In genomic region chr13:24911135-24911524, GRCh38 we compare ENCODE assay signal across 13 cellular contexts.
DNase-seq lines count a peak whose midpoint lies in the region; ATAC-seq, FAIRE-seq and TF ChIP-seq lines count a peak whose summit lies in the region.
"Had no signal": no experiment of that assay in that cellular context is flagged by ENCODE, and none has a peak within 500 bp of the region (broad histone marks: within the 10 kb centered on the region; RNA-seq: fewer than 3 reads in every experiment).

No MANE protein-coding gene starts in this region.

- no peak for TF ChIP-seq RAD21 in IMR-90 (IDR thresholded peaks at IDR 0.05; ENCODE audit: low read length)

- H3K36me3 ChIP-seq in IMR-90 (ENCODE audit: control insufficient read depth, insufficient read depth, low read length) (peaks cover 3% of the 10 kb centered on the region; the same call in 1 of the 2 replicates), astrocyte (ENCODE audit: insufficient read depth, low read length) (peaks cover 11% of the 10 kb centered on the region)

- peaks cover 8% of the 10 kb centered on the region for H3K4me1 Mint-ChIP-seq in astrocyte (ENCODE audit: low read depth, unreplicated experiment)
- H3K4me1 Mint-ChIP-seq: activated naive CD4-positive, alpha-beta T cell treated with anti-CD3 and anti-CD28 coated beads, Interleukin-2, amount 50 U/mL, for 24 hours had no signal

- peak; percentile 85 for FAIRE-seq in astrocyte (lab: Jason Lieb, UNC)

- H2BK5ac ChIP-seq in IMR-90 (ENCODE audit: low read depth, low read length, poor library complexity, severe bottlenecking), result peak overlapping the region; percentile 78

- H3K4me1 ChIP-seq in IMR-90 (ENCODE audit: control insufficient read depth, insufficient read depth, low read length), result peaks cover 5% of the 10 kb centered on the region; the same call in 1 of the 2 replicates
- peaks cover 7% of the 10 kb centered on the region for H3K4me1 ChIP-seq in astrocyte (ENCODE audit: insufficient read depth, low read length)
- H3K4me1 ChIP-seq: SJCRH30 had no signal

- H4K91ac ChIP-seq in IMR-90 (ENCODE audit: insufficient read depth, low read depth, low read length), result peak overlapping the region; percentile 79

- no peak for TF ChIP-seq CTCF in IMR-90 (conservative IDR thresholded peaks at IDR 0.05; ENCODE audit: low read depth, low read length)
- no peak for TF ChIP-seq CTCF in astrocyte (IDR thresholded peaks at IDR 0.05; ENCODE audit: insufficient read depth, low read depth, low read length)

- H3K4ac ChIP-seq in IMR-90 (ENCODE audit: low read depth, low read length), result peak overlapping the region; percentile 63

- H3K9me3 Mint-ChIP-seq in astrocyte (ENCODE audit: unreplicated experiment), result no peaks in the 10 kb centered on the region
- H3K9me3 Mint-ChIP-seq: activated naive CD4-positive, alpha-beta T cell treated with anti-CD3 and anti-CD28 coated beads, Interleukin-2, amount 50 U/mL, for 24 hours had no signal

- H4K8ac ChIP-seq in IMR-90 (ENCODE audit: low read depth in 2 of 2, low read length in 2 of 2), result peak overlapping the region; percentile 19 to 81; a peak in 3 of 4 replicates

- H3K27me3 ChIP-seq in IMR-90 (ENCODE audit: control insufficient read depth, insufficient read depth, low read length), result no peaks in the 10 kb centered on the region
- H3K27me3 ChIP-seq in astrocyte (ENCODE audit: insufficient read depth, low read length), result no peaks in the 10 kb centered on the region
- H3K27me3 ChIP-seq: SJCRH30 had no signal

- H2AK5ac ChIP-seq in IMR-90 (ENCODE audit: low read depth, low read length), result peak overlapping the region; percentile 75; the same call in 1 of the 2 replicates

- peaks cover 21 to 38% of the 10 kb centered on the region in 2 experiments for H3K79me1 ChIP-seq in IMR-90 (ENCODE audit: low read depth in 1 of 2, low read length in 2 of 2)

- peak overlapping the region; percentile 84; the same call in 1 of the 2 replicates for H2BK120ac ChIP-seq in IMR-90 (ENCODE audit: low read depth, low read length)

- 93% methylated on average over 3 of the region's 4 CpGs; no CpG with 5 or more reads in 1 of the 2 experiments for WGBS in IMR-90 (ENCODE audit: extremely low coverage in 2 of 2, insufficient read length in 1 of 2), 2 experiments

- H3K56ac ChIP-seq in IMR-90 (ENCODE audit: extremely low read depth, insufficient read depth, low read length), result peak overlapping the region; percentile 54; the same call in 1 of the 2 replicates

- no peak for TF ChIP-seq POLR2A in IMR-90 (IDR thresholded peaks at IDR 0.05; ENCODE audit: low read depth, low read length)

- H3K18ac ChIP-seq in IMR-90 (ENCODE audit: low read depth, low read length), result peak overlapping the region; percentile 4; the same call in 1 of the 2 replicates

- H4K20me1 ChIP-seq in IMR-90 (ENCODE audit: insufficient read depth, low read length), result no peaks in the 10 kb centered on the region; the same call in 1 of the 2 replicates
- peaks cover 5% of the 10 kb centered on the region for H4K20me1 ChIP-seq in astrocyte (ENCODE audit: insufficient read depth, low read length)

- in situ Hi-C loops in Caki2 (cut with HindIII; ENCODE audit: low pct_unique_long_range_greater_than_20kb, low sequenced_read_pairs), result no loop called here
- in situ Hi-C loops in IMR-90 (cut with MboI; ENCODE audit: low sequenced_read_pairs), result no loop called here

- peak overlapping the region; percentile 90; the same call in 1 of the 2 replicates for H2BK20ac ChIP-seq in IMR-90 (ENCODE audit: low read depth, low read length)

- no peaks in the 10 kb centered on the region for H3K27me3 Mint-ChIP-seq in astrocyte (ENCODE audit: low read depth, unreplicated experiment)
- H3K27me3 Mint-ChIP-seq: activated naive CD4-positive, alpha-beta T cell treated with anti-CD3 and anti-CD28 coated beads, Interleukin-2, amount 50 U/mL, for 24 hours had no signal

- H3K9ac ChIP-seq in IMR-90 (ENCODE audit: low read depth, low read length), result no peak overlapping the region
- no peak overlapping the region for H3K9ac ChIP-seq in astrocyte (ENCODE audit: low read length)

- peak; percentile 76 for ATAC-seq in IMR-90 (ENCODE audit: low read depth)
- ATAC-seq in stimulated activated naive CD8-positive, alpha-beta T cell treated with anti-CD3 and anti-CD28 coated beads, Interleukin-15, Interleukin-2, amounts not matched to agents 100 U/mL and 50 U/mL, for 24 hours, result no peak
- ATAC-seq in GM21360 (IDR thresholded peaks at IDR 0.05; ENCODE audit: unreplicated experiment), result no peak

- H2AFZ ChIP-seq in IMR-90 (replicated peaks; ENCODE audit: low read length, poor library complexity) (no peak overlapping the region), astrocyte (ENCODE audit: low read depth, low read length) (no peak overlapping the region)

- no TSS peak for BruUV-seq in IMR-90 (replicated peaks; lab: Mats Ljungman, UMichigan)

- peak overlapping the region; percentile 59 for H3K27ac Mint-ChIP-seq in astrocyte (ENCODE audit: unreplicated experiment)
- H3K27ac Mint-ChIP-seq: activated naive CD4-positive, alpha-beta T cell treated with anti-CD3 and anti-CD28 coated beads, Interleukin-2, amount 50 U/mL, for 24 hours had no signal

- peak; percentile 82 for DNase-seq in Caki2 (ENCODE audit: low read depth)
- DNase-seq in IMR-90, result peak; percentile 74
- peak; percentile 50 for DNase-seq in astrocyte (ENCODE audit: low read depth)
- DNase-seq in iris pigment epithelial cell (ENCODE audit: low read depth), result peak; percentile 70
- no peak for DNase-seq in stimulated activated naive CD8-positive, alpha-beta T cell treated with anti-CD3 and anti-CD28 coated beads, Interleukin-15, Interleukin-2, amounts not matched to agents 100 U/mL and 50 U/mL, for 24 hours
- no peak for DNase-seq in HuH-7 (ENCODE audit: low spot score)
- no peak for DNase-seq in GM19238 (ENCODE audit: insufficient read length, low spot score)
- DNase-seq: activated CD4-positive, alpha-beta T cell treated with anti-CD3 and anti-CD28 coated beads for 48 hours; DMS79 treated with DMSO at 0.1 percent for 48 hours; SJCRH30; stimulated activated CD4-positive, alpha-beta T cell treated with anti-CD3 and anti-CD28 coated beads, Interleukin-2, amount 100 ng/mL, for 24 hours had no signal

- H3K14ac ChIP-seq in IMR-90 (replicated peaks; ENCODE audit: low read depth, low read length), result peak overlapping the region; percentile 74

- no peaks in the 10 kb centered on the region for H3K9me3 ChIP-seq in IMR-90 (ENCODE audit: control insufficient read depth, insufficient read depth, low read length)
- H3K9me3 ChIP-seq in astrocyte (ENCODE audit: insufficient read depth, low read depth, low read length), result no peaks in the 10 kb centered on the region
- H3K9me3 ChIP-seq: SJCRH30 had no signal

- H3K27ac ChIP-seq in IMR-90 (ENCODE audit: insufficient read depth, low read length) (peak overlapping the region; percentile 8; the same call in 1 of the 2 replicates), astrocyte (ENCODE audit: low read depth, low read length) (peak overlapping the region; percentile 6)
- H3K27ac ChIP-seq: SJCRH30 had no signal

- H4K5ac ChIP-seq in IMR-90 (ENCODE audit: low read depth, low read length), result peak overlapping the region; percentile 15; the same call in 1 of the 2 replicates

- H3K4me2 ChIP-seq in IMR-90 (ENCODE audit: low read depth, low read length) (no peak overlapping the region), astrocyte (ENCODE audit: low read length) (no peak overlapping the region)

- peaks cover 34% of the 10 kb centered on the region for H3K79me2 ChIP-seq in astrocyte (ENCODE audit: insufficient read depth, low read length)

- POLR2A ChIA-PET in IMR-90 (lab: Charles Lee; ENCODE audit: unreplicated experiment), result no interaction called here

- CTCF ChIA-PET in IMR-90 (lab: Yijun Ruan, JAX), result no interaction called here

- H2BK15ac ChIP-seq in IMR-90 (ENCODE audit: low read depth, low read length), result peak overlapping the region; percentile 98; the same call in 1 of the 3 replicates

- intact Hi-C loops in IMR-90 (cut with micrococcal nuclease), result no loop called here

- no peak overlapping the region for H2AK9ac ChIP-seq in IMR-90 (replicated peaks; ENCODE audit: low read depth, low read length, poor library complexity)

- H3K23ac ChIP-seq in IMR-90 (ENCODE audit: low read depth, low read length), result peak overlapping the region; percentile 58; the same call in 1 of the 2 replicates

- no peaks in the 10 kb centered on the region for H3K9me1 ChIP-seq in IMR-90 (ENCODE audit: insufficient read depth, low read length)

- dilution Hi-C loops in IMR-90 (cut with HindIII; ENCODE audit: low sequenced_read_pairs, unreplicated experiment), result no loop called here

- H3K36me3 Mint-ChIP-seq in astrocyte (ENCODE audit: low read depth, unreplicated experiment), result no peaks in the 10 kb centered on the region

- H3K4me3 ChIP-seq in IMR-90 (ENCODE audit: insufficient read depth, low read depth, low read length), result no peak overlapping the region
- H3K4me3 ChIP-seq in astrocyte (ENCODE audit: insufficient read depth, low read depth, low read length), result no peak overlapping the region
- H3K4me3 ChIP-seq: SJCRH30 had no signal

- no peak overlapping the region for H3K4me3 Mint-ChIP-seq in astrocyte (ENCODE audit: unreplicated experiment)
- H3K4me3 Mint-ChIP-seq: activated naive CD4-positive, alpha-beta T cell treated with anti-CD3 and anti-CD28 coated beads, Interleukin-2, amount 50 U/mL, for 24 hours had no signal

TF ChIP-seq in IMR-90, 13 proteins besides CTCF, POLR2A, EP300 and RAD21 (continues in another document):
- TF ChIP-seq RCOR1 (IDR thresholded peaks at IDR 0.05; ENCODE audit: insufficient replicate concordance, low read length), result no peak
- peak; percentile 43; the same call in 1 of the 2 replicates for TF ChIP-seq BHLHE40 (IDR thresholded peaks at IDR 0.05; ENCODE audit: low read depth, low read length)
- no peak for TF ChIP-seq RFX5 (IDR thresholded peaks at IDR 0.05; ENCODE audit: low read depth, low read length)
- no peak for TF ChIP-seq SMC3 (IDR thresholded peaks at IDR 0.05; ENCODE audit: low read depth, low read length)
- TF ChIP-seq MAFK (IDR thresholded peaks at IDR 0.05; ENCODE audit: low read depth, low read length), result 0 out of 2 replicates have a peak, but pooled peaks have one; percentile 32
- TF ChIP-seq, protein P1, sequence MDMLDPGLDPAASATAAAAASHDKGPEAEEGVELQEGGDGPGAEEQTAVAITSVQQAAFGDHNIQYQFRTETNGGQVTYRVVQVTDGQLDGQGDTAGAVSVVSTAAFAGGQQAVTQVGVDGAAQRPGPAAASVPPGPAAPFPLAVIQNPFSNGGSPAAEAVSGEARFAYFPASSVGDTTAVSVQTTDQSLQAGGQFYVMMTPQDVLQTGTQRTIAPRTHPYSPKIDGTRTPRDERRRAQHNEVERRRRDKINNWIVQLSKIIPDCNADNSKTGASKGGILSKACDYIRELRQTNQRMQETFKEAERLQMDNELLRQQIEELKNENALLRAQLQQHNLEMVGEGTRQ (IDR thresholded peaks at IDR 0.05; ENCODE audit: low read depth, low read length), result peak; percentile 38; the same call in 1 of the 2 replicates
- no peak for TF ChIP-seq CHD1 (IDR thresholded peaks at IDR 0.05; ENCODE audit: low read depth, low read length)

Comparison
In these comparisons a context has a peak if more than half of its experiments do, and no peak if none do; other contexts are left out.
1. DNase-seq: peak in Caki2 (single experiment), IMR-90 (single experiment), astrocyte (single experiment) and iris pigment epithelial cell (single experiment); none in stimulated activated naive CD8-positive, alpha-beta T cell treated with anti-CD3 and anti-CD28 coated beads, Interleukin-15, Interleukin-2, amounts not matched to agents 100 U/mL and 50 U/mL, for 24 hours (single experiment), HuH-7 (single experiment) and GM19238 (single experiment).